ENCODE assay signal across 1 cellular context in the genomic region with DNA sequence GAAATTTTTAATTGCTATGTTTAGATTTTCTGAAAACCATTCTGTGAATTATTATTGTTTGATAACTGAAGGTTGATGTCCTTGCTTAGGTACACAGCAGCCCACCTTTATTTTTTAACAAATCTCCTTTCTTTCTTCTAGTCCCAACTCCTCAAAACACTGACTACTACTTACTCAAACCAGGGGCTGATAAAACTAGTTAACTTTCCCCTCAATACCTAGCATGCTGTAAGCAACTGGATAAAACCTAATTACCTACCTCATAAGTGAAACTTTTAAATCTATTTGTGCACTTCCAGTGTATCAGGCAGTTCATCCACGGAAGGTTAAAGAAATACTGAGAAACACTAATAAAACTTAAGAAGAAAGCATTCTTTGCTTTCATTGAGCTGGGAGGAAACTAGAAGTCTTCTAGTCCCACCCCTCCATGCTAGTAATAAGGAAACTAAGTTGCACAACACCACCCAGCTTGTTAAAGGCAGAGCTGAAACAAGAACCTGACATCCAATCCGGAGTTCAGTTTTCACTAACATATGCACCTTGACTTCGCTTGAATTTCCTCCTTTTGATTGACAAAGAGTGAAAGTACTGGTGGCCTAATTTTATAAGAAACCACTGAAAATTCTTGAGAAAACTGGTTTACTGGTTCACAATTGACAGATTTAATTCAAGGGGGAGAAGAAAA.
TF ChIP-seq lines count a peak whose summit lies in the region.

No MANE protein-coding gene starts in this region.

TF ChIP-seq in GM12878, 131 proteins besides CTCF, POLR2A, EP300 and RAD21 (continued from another document and continues in another):
- TF ChIP-seq, protein P1, sequence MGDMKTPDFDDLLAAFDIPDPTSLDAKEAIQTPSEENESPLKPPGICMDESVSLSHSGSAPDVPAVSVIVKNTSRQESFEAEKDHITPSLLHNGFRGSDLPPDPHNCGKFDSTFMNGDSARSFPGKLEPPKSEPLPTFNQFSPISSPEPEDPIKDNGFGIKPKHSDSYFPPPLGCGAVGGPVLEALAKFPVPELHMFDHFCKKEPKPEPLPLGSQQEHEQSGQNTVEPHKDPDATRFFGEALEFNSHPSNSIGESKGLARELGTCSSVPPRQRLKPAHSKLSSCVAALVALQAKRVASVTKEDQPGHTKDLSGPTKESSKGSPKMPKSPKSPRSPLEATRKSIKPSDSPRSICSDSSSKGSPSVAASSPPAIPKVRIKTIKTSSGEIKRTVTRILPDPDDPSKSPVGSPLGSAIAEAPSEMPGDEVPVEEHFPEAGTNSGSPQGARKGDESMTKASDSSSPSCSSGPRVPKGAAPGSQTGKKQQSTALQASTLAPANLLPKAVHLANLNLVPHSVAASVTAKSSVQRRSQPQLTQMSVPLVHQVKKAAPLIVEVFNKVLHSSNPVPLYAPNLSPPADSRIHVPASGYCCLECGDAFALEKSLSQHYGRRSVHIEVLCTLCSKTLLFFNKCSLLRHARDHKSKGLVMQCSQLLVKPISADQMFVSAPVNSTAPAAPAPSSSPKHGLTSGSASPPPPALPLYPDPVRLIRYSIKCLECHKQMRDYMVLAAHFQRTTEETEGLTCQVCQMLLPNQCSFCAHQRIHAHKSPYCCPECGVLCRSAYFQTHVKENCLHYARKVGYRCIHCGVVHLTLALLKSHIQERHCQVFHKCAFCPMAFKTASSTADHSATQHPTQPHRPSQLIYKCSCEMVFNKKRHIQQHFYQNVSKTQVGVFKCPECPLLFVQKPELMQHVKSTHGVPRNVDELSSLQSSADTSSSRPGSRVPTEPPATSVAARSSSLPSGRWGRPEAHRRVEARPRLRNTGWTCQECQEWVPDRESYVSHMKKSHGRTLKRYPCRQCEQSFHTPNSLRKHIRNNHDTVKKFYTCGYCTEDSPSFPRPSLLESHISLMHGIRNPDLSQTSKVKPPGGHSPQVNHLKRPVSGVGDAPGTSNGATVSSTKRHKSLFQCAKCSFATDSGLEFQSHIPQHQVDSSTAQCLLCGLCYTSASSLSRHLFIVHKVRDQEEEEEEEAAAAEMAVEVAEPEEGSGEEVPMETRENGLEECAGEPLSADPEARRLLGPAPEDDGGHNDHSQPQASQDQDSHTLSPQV (IDR thresholded peaks at IDR 0.05), result no peak
- TF ChIP-seq NR2F1 (conservative IDR thresholded peaks at IDR 0.05) (no peak), SIX5 (IDR thresholded peaks at IDR 0.05; ENCODE audit: low read depth, low read length, severe bottlenecking) (no peak), KDM1A (IDR thresholded peaks at IDR 0.05; ENCODE audit: borderline replicate concordance) (no peak), CHD1 (IDR thresholded peaks at IDR 0.05; ENCODE audit: low read depth, low read length) (no peak), PAX8 (IDR thresholded peaks at IDR 0.05) (no peak), ESRRA (IDR thresholded peaks at IDR 0.05; ENCODE audit: low read length) (no peak), NBN (IDR thresholded peaks at IDR 0.05) (no peak), RUNX3 (IDR thresholded peaks at IDR 0.05; ENCODE audit: low read length) (peak; percentile 88), EZH2 (IDR thresholded peaks at IDR 0.05; ENCODE audit: borderline replicate concordance, control insufficient read depth, low read depth, low read length) (no peak), KLF5 (IDR thresholded peaks at IDR 0.05; ENCODE audit: partially characterized antibody) (no peak), BMI1 (IDR thresholded peaks at IDR 0.05; ENCODE audit: borderline replicate concordance) (no peak), ZNF274 (IDR thresholded peaks at IDR 0.05; ENCODE audit: insufficient read depth, insufficient read length) (no peak), ASH2L (IDR thresholded peaks at IDR 0.05; ENCODE audit: borderline replicate concordance, low read depth) (no peak), ZZZ3 (IDR thresholded peaks at IDR 0.05; ENCODE audit: control insufficient read depth, insufficient read length, low read depth) (no peak), CBFB (IDR thresholded peaks at IDR 0.05; ENCODE audit: low read depth) (0 out of 2 replicates have a peak, but pooled peaks have one; percentile 44), CBX5 (IDR thresholded peaks at IDR 0.05; ENCODE audit: low read depth) (peak; percentile 80), CHD4 (IDR thresholded peaks at IDR 0.05) (no peak), GABPA (IDR thresholded peaks at IDR 0.05; ENCODE audit: low read depth) (peak; percentile 32; the same call in 1 of the 2 replicates), SMAD5 (IDR thresholded peaks at IDR 0.05; ENCODE audit: low read depth) (no peak), MEF2A (IDR thresholded peaks at IDR 0.05; ENCODE audit: insufficient read depth, low read depth, low read length) (peak; percentile 76), CREB1 (IDR thresholded peaks at IDR 0.05; ENCODE audit: low read depth) (0 out of 2 replicates have a peak, but pooled peaks have one; percentile 50), MXI1 (IDR thresholded peaks at IDR 0.05; ENCODE audit: low read depth, low read length) (no peak), MYB (IDR thresholded peaks at IDR 0.05; ENCODE audit: borderline replicate concordance, low read depth, low read length) (no peak), ETV6 (conservative IDR thresholded peaks at IDR 0.05 in 1 of 2, IDR thresholded peaks at IDR 0.05 in 1 of 2; ENCODE audit: borderline replicate concordance in 1 of 2, low read depth in 1 of 2) (peak in 1 of 2 experiments; percentile 88; a peak in 2 of 4 replicates), BACH1 (IDR thresholded peaks at IDR 0.05; ENCODE audit: borderline replicate concordance) (no peak), ZNF217 (IDR thresholded peaks at IDR 0.05) (peak; percentile 83; the same call in 1 of the 2 replicates), TCF12 (IDR thresholded peaks at IDR 0.05; ENCODE audit: low read depth, low read length) (no peak), SREBF1 (IDR thresholded peaks at IDR 0.05; ENCODE audit: low read length) (no peak; the same call in 1 of the 2 replicates), TCF3 (IDR thresholded peaks at IDR 0.05; ENCODE audit: borderline replicate concordance, insufficient read depth, low read depth, low read length) (peak; percentile 60; the same call in 1 of the 2 replicates), CEBPB (IDR thresholded peaks at IDR 0.05; ENCODE audit: borderline replicate concordance in 1 of 2, low read depth in 2 of 2, low read length in 2 of 2) (peak; percentile 100), JUND (IDR thresholded peaks at IDR 0.05; ENCODE audit: low read depth, low read length) (peak; percentile 76; the same call in 1 of the 2 replicates), HDAC6 (IDR thresholded peaks at IDR 0.05; ENCODE audit: unreplicated experiment) (no peak), TAF1 (IDR thresholded peaks at IDR 0.05; ENCODE audit: borderline replicate concordance, low read depth, low read length) (no peak)
- TF ChIP-seq, protein P2, sequence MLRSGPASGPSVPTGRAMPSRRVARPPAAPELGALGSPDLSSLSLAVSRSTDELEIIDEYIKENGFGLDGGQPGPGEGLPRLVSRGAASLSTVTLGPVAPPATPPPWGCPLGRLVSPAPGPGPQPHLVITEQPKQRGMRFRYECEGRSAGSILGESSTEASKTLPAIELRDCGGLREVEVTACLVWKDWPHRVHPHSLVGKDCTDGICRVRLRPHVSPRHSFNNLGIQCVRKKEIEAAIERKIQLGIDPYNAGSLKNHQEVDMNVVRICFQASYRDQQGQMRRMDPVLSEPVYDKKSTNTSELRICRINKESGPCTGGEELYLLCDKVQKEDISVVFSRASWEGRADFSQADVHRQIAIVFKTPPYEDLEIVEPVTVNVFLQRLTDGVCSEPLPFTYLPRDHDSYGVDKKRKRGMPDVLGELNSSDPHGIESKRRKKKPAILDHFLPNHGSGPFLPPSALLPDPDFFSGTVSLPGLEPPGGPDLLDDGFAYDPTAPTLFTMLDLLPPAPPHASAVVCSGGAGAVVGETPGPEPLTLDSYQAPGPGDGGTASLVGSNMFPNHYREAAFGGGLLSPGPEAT (IDR thresholded peaks at IDR 0.05; ENCODE audit: low read depth), result peak; percentile 42; the same call in 1 of the 2 replicates
- TF ChIP-seq, protein P3, sequence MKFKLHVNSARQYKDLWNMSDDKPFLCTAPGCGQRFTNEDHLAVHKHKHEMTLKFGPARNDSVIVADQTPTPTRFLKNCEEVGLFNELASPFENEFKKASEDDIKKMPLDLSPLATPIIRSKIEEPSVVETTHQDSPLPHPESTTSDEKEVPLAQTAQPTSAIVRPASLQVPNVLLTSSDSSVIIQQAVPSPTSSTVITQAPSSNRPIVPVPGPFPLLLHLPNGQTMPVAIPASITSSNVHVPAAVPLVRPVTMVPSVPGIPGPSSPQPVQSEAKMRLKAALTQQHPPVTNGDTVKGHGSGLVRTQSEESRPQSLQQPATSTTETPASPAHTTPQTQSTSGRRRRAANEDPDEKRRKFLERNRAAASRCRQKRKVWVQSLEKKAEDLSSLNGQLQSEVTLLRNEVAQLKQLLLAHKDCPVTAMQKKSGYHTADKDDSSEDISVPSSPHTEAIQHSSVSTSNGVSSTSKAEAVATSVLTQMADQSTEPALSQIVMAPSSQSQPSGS (IDR thresholded peaks at IDR 0.05; ENCODE audit: low read length), result peak; percentile 89
- TF ChIP-seq, protein P4, sequence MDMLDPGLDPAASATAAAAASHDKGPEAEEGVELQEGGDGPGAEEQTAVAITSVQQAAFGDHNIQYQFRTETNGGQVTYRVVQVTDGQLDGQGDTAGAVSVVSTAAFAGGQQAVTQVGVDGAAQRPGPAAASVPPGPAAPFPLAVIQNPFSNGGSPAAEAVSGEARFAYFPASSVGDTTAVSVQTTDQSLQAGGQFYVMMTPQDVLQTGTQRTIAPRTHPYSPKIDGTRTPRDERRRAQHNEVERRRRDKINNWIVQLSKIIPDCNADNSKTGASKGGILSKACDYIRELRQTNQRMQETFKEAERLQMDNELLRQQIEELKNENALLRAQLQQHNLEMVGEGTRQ (IDR thresholded peaks at IDR 0.05; ENCODE audit: borderline replicate concordance, low read depth, low read length), result no peak
- TF ChIP-seq, protein P5, sequence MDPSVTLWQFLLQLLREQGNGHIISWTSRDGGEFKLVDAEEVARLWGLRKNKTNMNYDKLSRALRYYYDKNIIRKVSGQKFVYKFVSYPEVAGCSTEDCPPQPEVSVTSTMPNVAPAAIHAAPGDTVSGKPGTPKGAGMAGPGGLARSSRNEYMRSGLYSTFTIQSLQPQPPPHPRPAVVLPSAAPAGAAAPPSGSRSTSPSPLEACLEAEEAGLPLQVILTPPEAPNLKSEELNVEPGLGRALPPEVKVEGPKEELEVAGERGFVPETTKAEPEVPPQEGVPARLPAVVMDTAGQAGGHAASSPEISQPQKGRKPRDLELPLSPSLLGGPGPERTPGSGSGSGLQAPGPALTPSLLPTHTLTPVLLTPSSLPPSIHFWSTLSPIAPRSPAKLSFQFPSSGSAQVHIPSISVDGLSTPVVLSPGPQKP (IDR thresholded peaks at IDR 0.05; ENCODE audit: low read depth, low read length), result no peak
- TF ChIP-seq, protein P6, sequence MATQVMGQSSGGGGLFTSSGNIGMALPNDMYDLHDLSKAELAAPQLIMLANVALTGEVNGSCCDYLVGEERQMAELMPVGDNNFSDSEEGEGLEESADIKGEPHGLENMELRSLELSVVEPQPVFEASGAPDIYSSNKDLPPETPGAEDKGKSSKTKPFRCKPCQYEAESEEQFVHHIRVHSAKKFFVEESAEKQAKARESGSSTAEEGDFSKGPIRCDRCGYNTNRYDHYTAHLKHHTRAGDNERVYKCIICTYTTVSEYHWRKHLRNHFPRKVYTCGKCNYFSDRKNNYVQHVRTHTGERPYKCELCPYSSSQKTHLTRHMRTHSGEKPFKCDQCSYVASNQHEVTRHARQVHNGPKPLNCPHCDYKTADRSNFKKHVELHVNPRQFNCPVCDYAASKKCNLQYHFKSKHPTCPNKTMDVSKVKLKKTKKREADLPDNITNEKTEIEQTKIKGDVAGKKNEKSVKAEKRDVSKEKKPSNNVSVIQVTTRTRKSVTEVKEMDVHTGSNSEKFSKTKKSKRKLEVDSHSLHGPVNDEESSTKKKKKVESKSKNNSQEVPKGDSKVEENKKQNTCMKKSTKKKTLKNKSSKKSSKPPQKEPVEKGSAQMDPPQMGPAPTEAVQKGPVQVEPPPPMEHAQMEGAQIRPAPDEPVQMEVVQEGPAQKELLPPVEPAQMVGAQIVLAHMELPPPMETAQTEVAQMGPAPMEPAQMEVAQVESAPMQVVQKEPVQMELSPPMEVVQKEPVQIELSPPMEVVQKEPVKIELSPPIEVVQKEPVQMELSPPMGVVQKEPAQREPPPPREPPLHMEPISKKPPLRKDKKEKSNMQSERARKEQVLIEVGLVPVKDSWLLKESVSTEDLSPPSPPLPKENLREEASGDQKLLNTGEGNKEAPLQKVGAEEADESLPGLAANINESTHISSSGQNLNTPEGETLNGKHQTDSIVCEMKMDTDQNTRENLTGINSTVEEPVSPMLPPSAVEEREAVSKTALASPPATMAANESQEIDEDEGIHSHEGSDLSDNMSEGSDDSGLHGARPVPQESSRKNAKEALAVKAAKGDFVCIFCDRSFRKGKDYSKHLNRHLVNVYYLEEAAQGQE (IDR thresholded peaks at IDR 0.05; ENCODE audit: low read depth, low read length), result no peak
- TF ChIP-seq, protein P7, sequence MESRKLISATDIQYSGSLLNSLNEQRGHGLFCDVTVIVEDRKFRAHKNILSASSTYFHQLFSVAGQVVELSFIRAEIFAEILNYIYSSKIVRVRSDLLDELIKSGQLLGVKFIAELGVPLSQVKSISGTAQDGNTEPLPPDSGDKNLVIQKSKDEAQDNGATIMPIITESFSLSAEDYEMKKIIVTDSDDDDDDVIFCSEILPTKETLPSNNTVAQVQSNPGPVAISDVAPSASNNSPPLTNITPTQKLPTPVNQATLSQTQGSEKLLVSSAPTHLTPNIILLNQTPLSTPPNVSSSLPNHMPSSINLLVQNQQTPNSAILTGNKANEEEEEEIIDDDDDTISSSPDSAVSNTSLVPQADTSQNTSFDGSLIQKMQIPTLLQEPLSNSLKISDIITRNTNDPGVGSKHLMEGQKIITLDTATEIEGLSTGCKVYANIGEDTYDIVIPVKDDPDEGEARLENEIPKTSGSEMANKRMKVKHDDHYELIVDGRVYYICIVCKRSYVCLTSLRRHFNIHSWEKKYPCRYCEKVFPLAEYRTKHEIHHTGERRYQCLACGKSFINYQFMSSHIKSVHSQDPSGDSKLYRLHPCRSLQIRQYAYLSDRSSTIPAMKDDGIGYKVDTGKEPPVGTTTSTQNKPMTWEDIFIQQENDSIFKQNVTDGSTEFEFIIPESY (IDR thresholded peaks at IDR 0.05), result no peak
- TF ChIP-seq, protein P8, sequence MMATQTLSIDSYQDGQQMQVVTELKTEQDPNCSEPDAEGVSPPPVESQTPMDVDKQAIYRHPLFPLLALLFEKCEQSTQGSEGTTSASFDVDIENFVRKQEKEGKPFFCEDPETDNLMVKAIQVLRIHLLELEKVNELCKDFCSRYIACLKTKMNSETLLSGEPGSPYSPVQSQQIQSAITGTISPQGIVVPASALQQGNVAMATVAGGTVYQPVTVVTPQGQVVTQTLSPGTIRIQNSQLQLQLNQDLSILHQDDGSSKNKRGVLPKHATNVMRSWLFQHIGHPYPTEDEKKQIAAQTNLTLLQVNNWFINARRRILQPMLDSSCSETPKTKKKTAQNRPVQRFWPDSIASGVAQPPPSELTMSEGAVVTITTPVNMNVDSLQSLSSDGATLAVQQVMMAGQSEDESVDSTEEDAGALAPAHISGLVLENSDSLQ (IDR thresholded peaks at IDR 0.05), result peak; percentile 92
